Comparison of ENCODE assay signal across 9 cellular contexts in genomic region chr3:73056365-73057150, GRCh38. TPM values are rescaled to one million over a fixed set of nuclear protein-coding genes. Genes with fewer than 3 reads are reported as not detected.
DNase-seq lines count a peak whose midpoint lies in the region; ATAC-seq and TF ChIP-seq lines count a peak whose summit lies in the region.
"Had no signal": no experiment of that assay in that cellular context is flagged by ENCODE, and none has a peak within 500 bp of the region (broad histone marks: within the 10 kb centered on the region; RNA-seq: fewer than 3 reads in every experiment).

No MANE protein-coding gene starts in this region.

- H3K27ac Mint-ChIP-seq in Caco-2 (ENCODE audit: unreplicated experiment), result no peak overlapping the region
- no peak overlapping the region for H3K27ac Mint-ChIP-seq in glutamatergic neuron (ENCODE audit: unreplicated experiment)
- H3K27ac Mint-ChIP-seq in activated CD4-positive, alpha-beta T cell treated with anti-CD3 and anti-CD28 coated beads, Interleukin-2, amount 10 ng/mL, durations not matched to agents 24 days and 14 days, result no peak overlapping the region
- H3K27ac Mint-ChIP-seq: memory B cell had no signal

- TF ChIP-seq EP300 in Ishikawa (IDR thresholded peaks at IDR 0.05; ENCODE audit: borderline replicate concordance), result no peak
- no peak for TF ChIP-seq EP300 in suprapubic skin (IDR thresholded peaks at IDR 0.05)

- H3K4me1 ChIP-seq in Caco-2, result peaks cover 17% of the 10 kb centered on the region
- peaks cover 0 to 46% (median 20%) of the 10 kb centered on the region in 9 donors for H3K4me1 ChIP-seq in heart right ventricle
- peaks cover 17% of the 10 kb centered on the region for H3K4me1 ChIP-seq in suprapubic skin

- H3K4me3 Mint-ChIP-seq in Caco-2 (ENCODE audit: unreplicated experiment) (no peak overlapping the region), glutamatergic neuron (ENCODE audit: unreplicated experiment) (no peak overlapping the region)
- H3K4me3 Mint-ChIP-seq in activated CD4-positive, alpha-beta T cell treated with anti-CD3 and anti-CD28 coated beads, Interleukin-2, amount 10 ng/mL, durations not matched to agents 24 days and 14 days, result no peak overlapping the region
- H3K4me3 Mint-ChIP-seq: memory B cell had no signal

- peak; percentile 58 for TF ChIP-seq RAD21 in Ishikawa (IDR thresholded peaks at IDR 0.05; ENCODE audit: low read depth)

- no peaks in the 10 kb centered on the region for H3K27me3 Mint-ChIP-seq in Caco-2 (ENCODE audit: insufficient read depth, unreplicated experiment)
- H3K27me3 Mint-ChIP-seq in glutamatergic neuron (ENCODE audit: unreplicated experiment), result no peaks in the 10 kb centered on the region
- H3K27me3 Mint-ChIP-seq in activated CD4-positive, alpha-beta T cell treated with anti-CD3 and anti-CD28 coated beads, Interleukin-2, amount 10 ng/mL, durations not matched to agents 24 days and 14 days, result no peaks in the 10 kb centered on the region
- H3K27me3 Mint-ChIP-seq: memory B cell had no signal

- intact Hi-C loops in Caco-2 (cut with micrococcal nuclease; ENCODE audit: unreplicated experiment), result loop anchor here (1.0 to 2.0 kb wide), 3 partner anchors 60 to 205 kb away; partner anchors contain the start of gene PPP4R2
- intact Hi-C loops in heart right ventricle (cut with DNase I), result loop anchor here in 9 of 10 donors (1.0 to 10.0 kb wide), 11 partner anchors 52 to 212 kb away; partner anchors contain the start of genes SHQ1 (in 3 of the 9) and PPP4R2 (in 2 of the 9)
- intact Hi-C loops in activated CD4-positive, alpha-beta T cell treated with anti-CD3 and anti-CD28 coated beads, Interleukin-2, amount 10 ng/mL, durations not matched to agents 24 days and 14 days (cut with micrococcal nuclease), result loop anchor here (1.0 kb wide), 2 partner anchors 59 to 117 kb away; no protein-coding TSS in a partner anchor

- TF ChIP-seq CTCF in Caco-2 (IDR thresholded peaks at IDR 0.05; ENCODE audit: insufficient read depth in 1 of 2, low read depth in 1 of 2, low read length in 1 of 2, severe bottlenecking in 1 of 2, unreplicated experiment in 1 of 2), result peak; percentile 30 to 48
- 0 out of 2 replicates have a peak, but pooled peaks have one; percentile 5 for TF ChIP-seq CTCF in WERI-Rb-1 (IDR thresholded peaks at IDR 0.05; ENCODE audit: low read depth, low read length)
- peak; percentile 29 to 70 (median 55) for TF ChIP-seq CTCF in heart right ventricle (IDR thresholded peaks at IDR 0.05)
- TF ChIP-seq CTCF in suprapubic skin (IDR thresholded peaks at IDR 0.05), result peak; percentile 23 to 30
- TF ChIP-seq CTCF in glutamatergic neuron (IDR thresholded peaks at IDR 0.05; ENCODE audit: partially characterized antibody, unreplicated experiment), result no peak

- H3K9me3 Mint-ChIP-seq in Caco-2 (ENCODE audit: unreplicated experiment) (no peaks in the 10 kb centered on the region), glutamatergic neuron (ENCODE audit: unreplicated experiment) (peaks cover 2% of the 10 kb centered on the region)
- H3K9me3 Mint-ChIP-seq in activated CD4-positive, alpha-beta T cell treated with anti-CD3 and anti-CD28 coated beads, Interleukin-2, amount 10 ng/mL, durations not matched to agents 24 days and 14 days, result no peaks in the 10 kb centered on the region
- H3K9me3 Mint-ChIP-seq: memory B cell had no signal

- POLR2A ChIA-PET in Caco-2 (lab: Charles Lee), result no interaction called here

- no peaks in the 10 kb centered on the region for H3K27me3 ChIP-seq in Caco-2 (replicated peaks; ENCODE audit: control insufficient read depth, insufficient read depth, low read length)
- H3K27me3 ChIP-seq in WERI-Rb-1 (ENCODE audit: insufficient read depth, low read depth, severe bottlenecking), result no peaks in the 10 kb centered on the region
- no peaks in the 10 kb centered on the region for H3K27me3 ChIP-seq in heart right ventricle
- H3K27me3 ChIP-seq in suprapubic skin, result no peaks in the 10 kb centered on the region

- ATAC-seq in heart right ventricle (peak in 4 of 8 donors; percentile 55 to 82 (median 58)), GM19452 (IDR thresholded peaks at IDR 0.05; ENCODE audit: unreplicated experiment) (no peak)

- H3K4me1 Mint-ChIP-seq in Caco-2 (ENCODE audit: low read depth, unreplicated experiment), result peaks cover 21% of the 10 kb centered on the region
- H3K4me1 Mint-ChIP-seq in glutamatergic neuron (ENCODE audit: low read depth, unreplicated experiment), result peaks cover 7% of the 10 kb centered on the region
- peaks cover 7% of the 10 kb centered on the region for H3K4me1 Mint-ChIP-seq in activated CD4-positive, alpha-beta T cell treated with anti-CD3 and anti-CD28 coated beads, Interleukin-2, amount 10 ng/mL, durations not matched to agents 24 days and 14 days

- no peak for DNase-seq in Caco-2
- no peak for DNase-seq in WERI-Rb-1
- DNase-seq in heart right ventricle, result no peak
- no peak for DNase-seq in suprapubic skin (ENCODE audit: low spot score in 2 of 2)
- DNase-seq in glutamatergic neuron, result no peak
- no peak for DNase-seq in activated CD4-positive, alpha-beta T cell treated with anti-CD3 and anti-CD28 coated beads, Interleukin-2, amount 10 ng/mL, durations not matched to agents 24 days and 14 days

- H3K36me3 ChIP-seq in Caco-2 (ENCODE audit: control insufficient read depth, insufficient read depth, low read length), result no peaks in the 10 kb centered on the region; the same call in 1 of the 2 replicates
- H3K36me3 ChIP-seq in WERI-Rb-1, result peaks cover 19% of the 10 kb centered on the region
- peaks cover 0 to 21% (median 0%) of the 10 kb centered on the region in 9 donors for H3K36me3 ChIP-seq in heart right ventricle
- H3K36me3 ChIP-seq in suprapubic skin, result no peaks in the 10 kb centered on the region

- no peak for TF ChIP-seq POLR2A in suprapubic skin (IDR thresholded peaks at IDR 0.05)

- peaks cover 27% of the 10 kb centered on the region for H3K36me3 Mint-ChIP-seq in Caco-2 (ENCODE audit: insufficient read depth, unreplicated experiment)
- no peaks in the 10 kb centered on the region for H3K36me3 Mint-ChIP-seq in glutamatergic neuron (ENCODE audit: unreplicated experiment)
- peaks cover 14% of the 10 kb centered on the region for H3K36me3 Mint-ChIP-seq in activated CD4-positive, alpha-beta T cell treated with anti-CD3 and anti-CD28 coated beads, Interleukin-2, amount 10 ng/mL, durations not matched to agents 24 days and 14 days (ENCODE audit: low read depth)

- H3K27ac ChIP-seq in WERI-Rb-1 (no peak overlapping the region), heart right ventricle (peak overlapping the region in 3 of 10 donors; percentile 15 to 33 (median 23)), suprapubic skin (no peak overlapping the region)

- CTCF ChIA-PET in Caco-2 (lab: Charles Lee), result interaction anchor here (0.6 to 1.9 kb wide), 9 partner anchors 10 to 234 kb away, joined by 3 to 10 read pairs (median 4); partner anchors contain the start of genes GXYLT2 and PPP4R2

- H3K9me3 ChIP-seq in Caco-2 (no peaks in the 10 kb centered on the region), WERI-Rb-1 (ENCODE audit: severe bottlenecking) (no peaks in the 10 kb centered on the region), heart right ventricle (no peaks in the 10 kb centered on the region), suprapubic skin (no peaks in the 10 kb centered on the region)

- 8 to 12% methylated on average over 3 of the region's 3 CpGs for WGBS in heart right ventricle, 2 donors
- 6% methylated on average over 3 of the region's 3 CpGs for WGBS in suprapubic skin

- no TSS peak for BruUV-seq in Caco-2 (replicated peaks; lab: Mats Ljungman, UMichigan)

- no peak overlapping the region for H3K4me3 ChIP-seq in Caco-2 (ENCODE audit: low read depth, low read length)
- no peak overlapping the region for H3K4me3 ChIP-seq in WERI-Rb-1 (ENCODE audit: low read depth, low read length)
- no peak overlapping the region for H3K4me3 ChIP-seq in heart right ventricle
- no peak overlapping the region for H3K4me3 ChIP-seq in suprapubic skin

TF ChIP-seq in Ishikawa, 13 proteins besides CTCF, POLR2A, EP300 and RAD21:
- no peak for TF ChIP-seq USF1 (IDR thresholded peaks at IDR 0.05)

RNA-seq across cellular contexts. Expression of gene EBLN2, which starts 4.9 kb away (rescaled TPM):
- total RNA-seq in Caco-2 (2022), result 5.6 and 6.9 TPM in 2 replicates
- 1 to 10 TPM in 8 of 10 donors, under 1 TPM in 2; 0.88 to 2.0 (median 1.3) TPM for total RNA-seq in heart right ventricle
- under 1 TPM; 0.28 to 0.80 TPM for polyA plus RNA-seq in heart right ventricle
- total RNA-seq in suprapubic skin, result 10 to 100 TPM in 1 of 4 donors, 1 to 10 TPM in 3; 2.3 to 16.8 (median 4.7) TPM
- total RNA-seq in glutamatergic neuron (ENCODE audit: unreplicated experiment), result 5.7 TPM
- total RNA-seq in activated CD4-positive, alpha-beta T cell treated with anti-CD3 and anti-CD28 coated beads, Interleukin-2, amount 10 ng/mL, durations not matched to agents 24 days and 14 days, result 7.2 and 7.8 TPM in 2 replicates

RNA-seq across cellular contexts. Expression of gene PPP4R2, which starts 59.9 kb away (rescaled TPM):
- total RNA-seq in Caco-2 (2022) (91.3 and 93.6 TPM in 2 replicates), heart right ventricle (10 to 100 TPM; 43.1 to 75.4 (median 50.6) TPM), suprapubic skin (10 to 100 TPM; 24.4 to 46.3 (median 36.6) TPM), glutamatergic neuron (ENCODE audit: unreplicated experiment) (77.9 TPM)
- polyA plus RNA-seq in heart right ventricle, result 10 to 100 TPM in 1 of 2 donors, 1 to 10 TPM in 1; 9.8 to 20.6 TPM
- 105 and 107 TPM in 2 replicates for total RNA-seq in activated CD4-positive, alpha-beta T cell treated with anti-CD3 and anti-CD28 coated beads, Interleukin-2, amount 10 ng/mL, durations not matched to agents 24 days and 14 days
